ENCODE assay signal across 14 cellular contexts in the genomic region with DNA sequence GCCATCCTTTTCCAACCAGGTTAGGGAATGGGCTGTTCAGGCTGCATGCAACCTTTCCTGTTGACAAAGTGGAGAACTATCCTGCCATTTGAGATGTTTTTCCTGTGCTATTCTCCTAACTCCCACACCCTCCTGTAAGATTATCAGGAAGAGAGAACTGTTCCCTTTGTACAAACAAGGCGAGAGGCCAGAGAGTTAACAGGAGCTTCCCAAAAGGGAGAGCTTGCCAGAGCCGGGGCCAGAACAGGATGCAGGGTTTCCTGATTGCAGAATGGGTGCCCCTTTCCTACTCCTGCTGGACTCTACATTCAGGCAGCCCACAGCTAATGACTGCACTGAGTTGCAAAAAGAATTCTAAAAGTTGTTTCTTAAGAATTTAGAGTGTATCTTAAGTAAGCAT. TPM values are rescaled to one million over a fixed set of nuclear protein-coding genes. Genes with fewer than 3 reads are reported as not detected.
DNase-seq lines count a peak whose midpoint lies in the region; ATAC-seq and TF ChIP-seq lines count a peak whose summit lies in the region.
"Had no signal": no experiment of that assay in that cellular context is flagged by ENCODE, and none has a peak within 500 bp of the region (broad histone marks: within the 10 kb centered on the region; RNA-seq: fewer than 3 reads in every experiment).

No MANE protein-coding gene starts in this region.

- peak overlapping the region; percentile 66 for H3K27ac Mint-ChIP-seq in osteocyte (ENCODE audit: unreplicated experiment)
- H3K27ac Mint-ChIP-seq in activated naive CD4-positive, alpha-beta T cell treated with anti-CD3 and anti-CD28 coated beads, Interleukin-2, amount 10 ng/mL, durations not matched to agents 7 days and 5 days: no peak overlapping the region
- H3K27ac Mint-ChIP-seq in activated CD4-positive, alpha-beta memory T cell treated with anti-CD3 and anti-CD28 coated beads for 36 hours: no peak overlapping the region

- H3K4me3 Mint-ChIP-seq in osteocyte (ENCODE audit: unreplicated experiment): no peak overlapping the region
- no peak overlapping the region for H3K4me3 Mint-ChIP-seq in activated naive CD4-positive, alpha-beta T cell treated with anti-CD3 and anti-CD28 coated beads, Interleukin-2, amount 10 ng/mL, durations not matched to agents 7 days and 5 days
- H3K4me3 Mint-ChIP-seq in activated CD4-positive, alpha-beta memory T cell treated with anti-CD3 and anti-CD28 coated beads for 36 hours: no peak overlapping the region
- H3K4me3 Mint-ChIP-seq: brain, T-cell had no signal

- TF ChIP-seq POLR2A in gastroesophageal sphincter (IDR thresholded peaks at IDR 0.05): no peak

- peaks cover 37% of the 10 kb centered on the region for H3K36me3 Mint-ChIP-seq in osteocyte (ENCODE audit: unreplicated experiment)
- H3K36me3 Mint-ChIP-seq in activated naive CD4-positive, alpha-beta T cell treated with anti-CD3 and anti-CD28 coated beads, Interleukin-2, amount 10 ng/mL, durations not matched to agents 7 days and 5 days: peaks cover 54% of the 10 kb centered on the region
- peaks cover 36% of the 10 kb centered on the region for H3K36me3 Mint-ChIP-seq in activated CD4-positive, alpha-beta memory T cell treated with anti-CD3 and anti-CD28 coated beads for 36 hours

- TF ChIP-seq EP300 in gastroesophageal sphincter (IDR thresholded peaks at IDR 0.05): no peak

- CTCF ChIA-PET in AG04450 (lab: Charles Lee): interaction anchor here (3.2 kb wide), 1 partner anchor 39 kb away, joined by 13 read pairs; no protein-coding TSS in a partner anchor
- CTCF ChIA-PET in activated naive CD4-positive, alpha-beta T cell treated with anti-CD3 and anti-CD28 coated beads, Interleukin-2, amount 10 ng/mL, durations not matched to agents 7 days and 5 days (lab: Charles Lee): no interaction called here
- CTCF ChIA-PET in activated CD4-positive, alpha-beta memory T cell treated with anti-CD3 and anti-CD28 coated beads for 36 hours (lab: Charles Lee): interaction anchor here (2.4 kb wide), 1 partner anchor 39 kb away, joined by 10 read pairs; no protein-coding TSS in a partner anchor

- H3K27me3 ChIP-seq in AG04450 (ENCODE audit: control insufficient read depth, insufficient read depth, low read length): no peaks in the 10 kb centered on the region
- no peaks in the 10 kb centered on the region for H3K27me3 ChIP-seq in RWPE2 (ENCODE audit: insufficient read depth, poor library complexity, severe bottlenecking)
- H3K27me3 ChIP-seq in gastroesophageal sphincter: no peaks in the 10 kb centered on the region
- H3K27me3 ChIP-seq: BE2C had no signal

- H3K9me3 ChIP-seq in AG04450 (ENCODE audit: control insufficient read depth, insufficient read depth, low read length) (no peaks in the 10 kb centered on the region), RWPE2 (ENCODE audit: severe bottlenecking) (no peaks in the 10 kb centered on the region), gastroesophageal sphincter (no peaks in the 10 kb centered on the region)
- H3K9me3 ChIP-seq: BE2C had no signal

- ATAC-seq in RWPE2 (ENCODE audit: low read depth) (peak; percentile 45; the same call in 1 of the 3 replicates), gastroesophageal sphincter (peak; percentile 78), GM19463 (IDR thresholded peaks at IDR 0.05; ENCODE audit: unreplicated experiment) (no peak)
- ATAC-seq: T-cell had no signal

- H3K4me1 ChIP-seq in RWPE2 (ENCODE audit: insufficient read depth, poor library complexity, severe bottlenecking) (no peaks in the 10 kb centered on the region), gastroesophageal sphincter (peaks cover 0 to 59% (median 29%) of the 10 kb centered on the region in 3 donors)
- H3K4me1 ChIP-seq: BE2C had no signal

- no peak for TF ChIP-seq CTCF in AG04450 (IDR thresholded peaks at IDR 0.05; ENCODE audit: low read depth, low read length)
- no peak for TF ChIP-seq CTCF in RWPE2 (IDR thresholded peaks at IDR 0.05; ENCODE audit: poor library complexity, severe bottlenecking)
- no peak for TF ChIP-seq CTCF in gastroesophageal sphincter (IDR thresholded peaks at IDR 0.05)
- no peak for TF ChIP-seq CTCF in osteocyte (IDR thresholded peaks at IDR 0.05)

- intact Hi-C loops in activated CD4-positive, alpha-beta memory T cell treated with anti-CD3 and anti-CD28 coated beads for 36 hours (cut with micrococcal nuclease): no loop called here

- 8 to 14% methylated on average over 2 of the region's 2 CpGs for WGBS in gastroesophageal sphincter (ENCODE audit: low coverage in 1 of 2), 2 donors

- no peaks in the 10 kb centered on the region for H3K27me3 Mint-ChIP-seq in osteocyte (ENCODE audit: unreplicated experiment)
- H3K27me3 Mint-ChIP-seq in activated naive CD4-positive, alpha-beta T cell treated with anti-CD3 and anti-CD28 coated beads, Interleukin-2, amount 10 ng/mL, durations not matched to agents 7 days and 5 days: no peaks in the 10 kb centered on the region
- no peaks in the 10 kb centered on the region for H3K27me3 Mint-ChIP-seq in activated CD4-positive, alpha-beta memory T cell treated with anti-CD3 and anti-CD28 coated beads for 36 hours
- H3K27me3 Mint-ChIP-seq: brain, T-cell had no signal

- POLR2A ChIA-PET in AG04450 (lab: Yijun Ruan, JAX): no interaction called here
- POLR2A ChIA-PET in activated CD4-positive, alpha-beta memory T cell treated with anti-CD3 and anti-CD28 coated beads for 36 hours (lab: Charles Lee): interaction anchor here (0.9 kb wide), 1 partner anchor 96 kb away, joined by 4 read pairs; no protein-coding TSS in a partner anchor

- H3K4me1 Mint-ChIP-seq in osteocyte (ENCODE audit: unreplicated experiment): peaks cover 29% of the 10 kb centered on the region
- H3K4me1 Mint-ChIP-seq in activated naive CD4-positive, alpha-beta T cell treated with anti-CD3 and anti-CD28 coated beads, Interleukin-2, amount 10 ng/mL, durations not matched to agents 7 days and 5 days: peaks cover 63% of the 10 kb centered on the region
- H3K4me1 Mint-ChIP-seq in activated CD4-positive, alpha-beta memory T cell treated with anti-CD3 and anti-CD28 coated beads for 36 hours (ENCODE audit: low read depth): peaks cover 51% of the 10 kb centered on the region

- H3K4me3 ChIP-seq in AG04450 (ENCODE audit: low read depth, low read length): no peak overlapping the region
- no peak overlapping the region for H3K4me3 ChIP-seq in RWPE2 (ENCODE audit: severe bottlenecking)
- H3K4me3 ChIP-seq in gastroesophageal sphincter: no peak overlapping the region

- H3K27ac ChIP-seq in AG04450 (ENCODE audit: low read depth, low read length) (peak overlapping the region; percentile 22), RWPE2 (ENCODE audit: poor library complexity, severe bottlenecking) (no peak overlapping the region), gastroesophageal sphincter (peak overlapping the region in 3 of 4 donors; percentile 51 to 68 (median 58))

- DNase-seq in AG04450 (ENCODE audit: low read depth, low spot score) (no peak), RWPE2 (ENCODE audit: low spot score) (no peak), osteocyte (ENCODE audit: extremely low spot score, unreplicated experiment) (no peak), SIG-M5 (lab: John Stamatoyannopoulos, UW) (no peak)
- DNase-seq in activated naive CD4-positive, alpha-beta T cell treated with anti-CD3 and anti-CD28 coated beads, Interleukin-2, amount 10 ng/mL, durations not matched to agents 7 days and 5 days: no peak
- DNase-seq in activated CD4-positive, alpha-beta memory T cell treated with anti-CD3 and anti-CD28 coated beads for 36 hours: no peak
- DNase-seq: BE2C; NCI-H1105; NCI-H82; stimulated activated CD4-positive, alpha-beta T cell treated with anti-CD3 and anti-CD28 coated beads, Interleukin-2, amount 100 ng/mL, for 48 hours; T-cell had no signal

- H3K9me3 Mint-ChIP-seq in osteocyte (ENCODE audit: unreplicated experiment): peaks cover 7% of the 10 kb centered on the region
- H3K9me3 Mint-ChIP-seq in activated naive CD4-positive, alpha-beta T cell treated with anti-CD3 and anti-CD28 coated beads, Interleukin-2, amount 10 ng/mL, durations not matched to agents 7 days and 5 days: peaks cover 4% of the 10 kb centered on the region
- H3K9me3 Mint-ChIP-seq in activated CD4-positive, alpha-beta memory T cell treated with anti-CD3 and anti-CD28 coated beads for 36 hours: no peaks in the 10 kb centered on the region
- H3K9me3 Mint-ChIP-seq: T-cell had no signal

- peaks cover 34% of the 10 kb centered on the region for H3K36me3 ChIP-seq in RWPE2 (ENCODE audit: low read depth)
- peaks cover 0 to 24% of the 10 kb centered on the region in 2 donors for H3K36me3 ChIP-seq in gastroesophageal sphincter

RNA-seq across cellular contexts. Expression of a gene that starts 17.1 kb away (rescaled TPM):
- polyA plus RNA-seq in AG04450 (2011; rRNA removed): 7.6 and 12.5 TPM in 2 replicates
- 22.0 and 22.5 TPM in 2 replicates for polyA minus RNA-seq in AG04450 (2011; rRNA and poly(A)+ RNA removed)
- 10 to 100 TPM; 24.1 to 75.1 (median 52.1) TPM for total RNA-seq in gastroesophageal sphincter
- 60.6 and 63.1 TPM in 2 replicates for total RNA-seq in osteocyte
- total RNA-seq in activated CD4-positive, alpha-beta memory T cell treated with anti-CD3 and anti-CD28 coated beads for 36 hours: 10 to 100 TPM; 67.6 to 69.8 TPM

RNA-seq across cellular contexts. Expression of a gene that starts 19.5 kb away (rescaled TPM):
- polyA plus RNA-seq in AG04450 (2011; rRNA removed): 7.3 and 10.0 TPM in 2 replicates
- 5.0 and 6.3 TPM in 2 replicates for polyA minus RNA-seq in AG04450 (2011; rRNA and poly(A)+ RNA removed)
- 10 to 100 TPM in 3 of 4 donors, 1 to 10 TPM in 1; 8.1 to 21.7 (median 13.7) TPM for total RNA-seq in gastroesophageal sphincter
- total RNA-seq in osteocyte: 17.1 and 18.3 TPM in 2 replicates
- total RNA-seq in activated CD4-positive, alpha-beta memory T cell treated with anti-CD3 and anti-CD28 coated beads for 36 hours: 10 to 100 TPM in 1 of 2 experiments, 1 to 10 TPM in 1; 7.1 to 10.1 TPM
